In the genomic region with DNA sequence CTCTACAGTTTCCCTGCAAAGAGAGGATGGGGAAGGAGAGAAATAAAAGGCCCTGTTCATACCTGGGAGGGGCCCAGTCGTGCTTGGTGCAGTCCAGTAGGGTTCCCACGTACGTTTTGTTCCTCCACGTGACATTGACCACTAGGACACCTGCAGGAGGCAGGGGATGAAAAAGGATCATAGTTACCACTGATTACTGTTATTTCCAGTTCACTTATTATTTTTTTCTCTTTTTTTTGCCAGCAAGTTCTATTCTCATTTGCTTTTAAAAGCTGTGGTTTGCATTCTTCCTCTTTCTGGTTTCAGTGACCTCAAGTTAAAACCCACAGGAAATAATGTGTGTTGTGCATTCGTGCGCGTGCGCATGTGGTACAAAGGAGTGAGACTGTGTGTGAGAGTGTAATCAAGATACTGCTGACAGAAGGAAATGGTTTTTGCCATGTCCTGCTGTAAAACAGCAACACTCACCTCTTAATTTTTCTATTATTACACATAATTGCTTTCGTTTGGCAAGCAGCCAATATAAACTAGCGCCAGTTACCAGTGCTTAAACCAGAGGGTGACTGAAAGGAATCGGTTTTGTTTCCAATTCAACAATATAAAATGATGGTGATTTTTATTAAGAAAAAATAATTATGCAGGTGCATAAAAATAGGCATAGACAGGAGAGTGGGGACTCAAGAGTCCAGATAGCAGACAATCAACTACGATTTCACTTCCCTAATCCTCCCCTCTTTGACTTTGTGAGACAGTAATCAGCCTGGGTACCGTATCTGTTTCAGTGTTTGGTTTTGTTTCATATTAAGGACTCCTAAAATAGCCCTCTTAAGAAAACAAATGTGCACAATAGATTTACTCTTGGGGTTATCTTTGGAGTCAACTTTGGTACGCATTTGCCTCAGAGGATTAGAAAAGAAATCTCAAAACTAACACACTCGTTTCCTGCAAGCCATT, we compare ENCODE assay signal across 8 cellular contexts.
DNase-seq lines count a peak whose midpoint lies in the region; ATAC-seq, FAIRE-seq and TF ChIP-seq lines count a peak whose summit lies in the region.

No MANE protein-coding gene starts in this region.

- no peak overlapping the region for H3K4me3 ChIP-seq in body of pancreas

- no peak for TF ChIP-seq POLR2A in body of pancreas (IDR thresholded peaks at IDR 0.05)

- 21 to 27% methylated on average over 15 of the region's 15 CpGs for WGBS in body of pancreas, 2 donors

- TF ChIP-seq CTCF in GM13977 (IDR thresholded peaks at IDR 0.05; ENCODE audit: extremely low read depth, insufficient read depth, missing control alignments) = no peak
- no peak for TF ChIP-seq CTCF in body of pancreas (IDR thresholded peaks at IDR 0.05)
- TF ChIP-seq CTCF in omental fat pad (IDR thresholded peaks at IDR 0.05) = no peak

- in situ Hi-C loops in GM13977 (cut with MboI; ENCODE audit: low pct_unique_long_range_greater_than_20kb, low sequenced_read_pairs, unreplicated experiment) = loop anchor here (10.0 kb wide), 1 partner anchor 55 kb away; no protein-coding TSS in a partner anchor

- no peaks in the 10 kb centered on the region for H3K27me3 ChIP-seq in body of pancreas

- H3K4me1 ChIP-seq in body of pancreas = peaks cover 52% of the 10 kb centered on the region

- H3K36me3 ChIP-seq in body of pancreas (replicated peaks in 1 of 2; ENCODE audit: insufficient read depth in 1 of 2, low read depth in 2 of 2) = no peaks in the 10 kb centered on the region

- H3K27ac ChIP-seq in body of pancreas = peak overlapping the region; percentile 9 to 88 (median 60)

- intact Hi-C loops in body of pancreas (cut with DNase I) = no loop called here

- DNase-seq in GM13977 (ENCODE audit: low spot score) = peak; percentile 84
- peak; percentile 93 for DNase-seq in NCI-H146 (lab: John Stamatoyannopoulos, UW)
- DNase-seq in T-helper 9 cell = peak; percentile 14
- peak; percentile 37 to 77 (median 68) for DNase-seq in body of pancreas
- DNase-seq in stimulated activated CD4-positive, alpha-beta T cell treated with anti-CD3 and anti-CD28 coated beads, Interleukin-4, amount 100 ng/mL, for 24 hours = peak; percentile 36
- no peak for DNase-seq in omental fat pad (ENCODE audit: low spot score)

- ATAC-seq in HG02798 (IDR thresholded peaks at IDR 0.05; ENCODE audit: poor library complexity, unreplicated experiment) = peak; percentile 77
- peak; percentile 34 for ATAC-seq in body of pancreas
- no peak for ATAC-seq in omental fat pad (ENCODE audit: low FRiP score)

- H3K9me3 ChIP-seq in body of pancreas = no peaks in the 10 kb centered on the region

- peak; percentile 95 for FAIRE-seq in islet of Langerhans (lab: Jason Lieb, UNC)
